Comparison of ENCODE assay signal across 22 cellular contexts in the genomic region with DNA sequence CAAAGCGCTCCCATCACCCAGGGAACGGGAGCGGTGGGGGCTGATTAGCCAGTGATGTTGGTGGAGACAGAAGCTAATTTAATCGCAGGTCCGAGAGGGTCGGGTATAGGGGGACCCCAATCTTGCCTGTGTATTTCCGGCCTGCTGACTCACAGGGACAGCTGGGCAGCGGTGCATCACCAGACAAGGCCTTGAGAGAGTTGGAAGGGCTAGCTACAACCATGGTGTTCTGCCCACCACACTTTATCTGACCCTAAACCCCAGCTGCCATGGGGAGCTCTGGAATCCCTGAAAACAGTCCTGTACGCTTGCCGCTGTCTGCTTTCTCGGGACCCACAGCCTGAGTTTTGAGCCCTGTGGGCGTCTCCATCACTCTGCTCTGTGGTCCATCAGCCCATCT.
DNase-seq lines count a peak whose midpoint lies in the region; ATAC-seq and TF ChIP-seq lines count a peak whose summit lies in the region.
"Had no signal": no experiment of that assay in that cellular context is flagged by ENCODE, and none has a peak within 500 bp of the region (broad histone marks: within the 10 kb centered on the region; RNA-seq: fewer than 3 reads in every experiment).

No MANE protein-coding gene starts in this region.

- peak overlapping the region in 1 of 11 experiments; percentile 8; a peak in 1 of 22 replicates for H3K27ac ChIP-seq in BLaER1 treated with 17β-estradiol and CSF1 and Interleukin-3, amounts not matched to agents 10 nM and 100 nM
- H3K27ac ChIP-seq in PC-9 = no peak overlapping the region
- H3K27ac ChIP-seq in trophoblast cell (ENCODE audit: low read depth, low read length) = no peak overlapping the region
- H3K27ac ChIP-seq: Peyer's patch, SJSA1 had no signal

- H4K91ac ChIP-seq in trophoblast cell (ENCODE audit: low read depth, low read length) = peak overlapping the region; percentile 93

- peak overlapping the region; percentile 27 for H3K4ac ChIP-seq in trophoblast cell (ENCODE audit: low read depth, low read length)

- peaks cover 0 to 51% (median 6%) of the 10 kb centered on the region in 11 experiments; a peak in 6 of 22 replicates for H4K20me1 ChIP-seq in BLaER1 treated with 17β-estradiol and CSF1 and Interleukin-3, amounts not matched to agents 10 nM and 100 nM
- H4K20me1 ChIP-seq in PC-9 (ENCODE audit: insufficient read depth) = no peaks in the 10 kb centered on the region

- no CpG with 5 or more reads among the region's 12 CpGs for WGBS in trophoblast cell (ENCODE audit: extremely low coverage, insufficient coverage, insufficient read length)

- no peak overlapping the region for H2AFZ ChIP-seq in PC-9
- H2AFZ ChIP-seq in trophoblast cell (ENCODE audit: insufficient read depth, low read length, poor library complexity) = no peak overlapping the region

- H3K79me2 ChIP-seq in PC-9 (ENCODE audit: low read depth) = no peaks in the 10 kb centered on the region
- peaks cover 6% of the 10 kb centered on the region for H3K79me2 ChIP-seq in trophoblast cell (ENCODE audit: control insufficient read depth, insufficient read depth, low read length, poor library complexity)

- H3K27me3 ChIP-seq in BLaER1 treated with 17β-estradiol and CSF1 and Interleukin-3, amounts not matched to agents 10 nM and 100 nM = peaks cover 0 to 21% (median 4%) of the 10 kb centered on the region in 11 experiments; a peak in 8 of 22 replicates
- H3K27me3 ChIP-seq in PC-9 (ENCODE audit: insufficient read depth, low read depth) (no peaks in the 10 kb centered on the region), trophoblast cell (ENCODE audit: insufficient read depth, low read length) (no peaks in the 10 kb centered on the region)
- H3K27me3 ChIP-seq: Peyer's patch, SJSA1 had no signal

- H3K9ac ChIP-seq in BLaER1 treated with 17β-estradiol and CSF1 and Interleukin-3, amounts not matched to agents 10 nM and 100 nM = peak overlapping the region in 2 of 11 experiments; percentile 24 to 28; a peak in 1 of 22 replicates
- H3K9ac ChIP-seq in trophoblast cell (ENCODE audit: low read length) = no peak overlapping the region

- CTCF ChIA-PET in PC-9 (lab: Charles Lee) = no interaction called here

- H3K4me1 ChIP-seq in BLaER1 treated with 17β-estradiol and CSF1 and Interleukin-3, amounts not matched to agents 10 nM and 100 nM = peaks cover 24 to 81% (median 64%) of the 10 kb centered on the region in 10 experiments
- H3K4me1 ChIP-seq in PC-9 (replicated peaks; ENCODE audit: insufficient read depth) (peaks cover 44% of the 10 kb centered on the region), trophoblast cell (ENCODE audit: control insufficient read depth in 1 of 2, insufficient read depth in 2 of 2, low read length in 2 of 2) (peaks cover 31 to 33% of the 10 kb centered on the region in 2 experiments)

- H3K9me3 Mint-ChIP-seq in activated T-cell treated with anti-CD3 and anti-CD28 coated beads, Interleukin-2, amount 50 U/mL, for 72 hours = no peaks in the 10 kb centered on the region
- H3K9me3 Mint-ChIP-seq: CD14-positive monocyte had no signal

- no peaks in the 10 kb centered on the region for H3K4me1 Mint-ChIP-seq in activated T-cell treated with anti-CD3 and anti-CD28 coated beads, Interleukin-2, amount 50 U/mL, for 72 hours (ENCODE audit: low read depth)
- H3K4me1 Mint-ChIP-seq: CD14-positive monocyte had no signal

- no TSS peak for BruUV-seq in PC-9 (replicated peaks; lab: Mats Ljungman, UMichigan)

- H4K8ac ChIP-seq in trophoblast cell (ENCODE audit: low read depth, low read length) = peak overlapping the region; percentile 55

- H2BK5ac ChIP-seq in trophoblast cell (ENCODE audit: low read depth, low read length, poor library complexity) = peak overlapping the region; percentile 23

- no peak for TF ChIP-seq CTCF in PC-9 (conservative IDR thresholded peaks at IDR 0.05)

- no peak overlapping the region for H3K4me3 ChIP-seq in BLaER1 treated with 17β-estradiol and CSF1 and Interleukin-3, amounts not matched to agents 10 nM and 100 nM
- H3K4me3 ChIP-seq in PC-9 = no peak overlapping the region
- H3K4me3 ChIP-seq in trophoblast cell (ENCODE audit: low read depth, low read length) = no peak overlapping the region
- H3K4me3 ChIP-seq: K562, Peyer's patch, SJSA1 had no signal

- no peak for DNase-seq in PC-9
- peak; percentile 82 for DNase-seq in left kidney (ENCODE audit: low read depth, low spot score)
- DNase-seq in trophoblast cell = no peak
- no peak for DNase-seq in stimulated activated CD8-positive, alpha-beta memory T cell treated with anti-CD3 and anti-CD28 coated beads, Interleukin-4, amount 100 ng/mL, for 48 hours
- no peak for DNase-seq in posterior cingulate gyrus
- no peak for DNase-seq in NCI-H1105 (lab: John Stamatoyannopoulos, UW)
- no peak for DNase-seq in activated T-cell treated with anti-CD3 and anti-CD28 coated beads, Interleukin-2, amount 50 U/mL, for 72 hours
- DNase-seq: ACHN, AML-193, DMS53, GDM1, MM.1S, NCI-H1092, NCI-H146, NCI-H2029 treated with DMSO at 0.1 percent for 48 hours, NCI-H226, NCI-H748 treated with DMSO at 0.1 percent for 48 hours, Peyer's patch had no signal

- no peaks in the 10 kb centered on the region for H3K36me3 Mint-ChIP-seq in activated T-cell treated with anti-CD3 and anti-CD28 coated beads, Interleukin-2, amount 50 U/mL, for 72 hours (ENCODE audit: insufficient read depth in 2 of 2)
- H3K36me3 Mint-ChIP-seq: CD14-positive monocyte had no signal

- intact Hi-C loops in PC-9 (cut with micrococcal nuclease; ENCODE audit: unreplicated experiment) (no loop called here), posterior cingulate gyrus (cut with DNase I) (no loop called here)

- no peaks in the 10 kb centered on the region for H3K9me2 ChIP-seq in PC-9 (ENCODE audit: insufficient read depth)

- H3K9me3 ChIP-seq in BLaER1 treated with 17β-estradiol and CSF1 and Interleukin-3, amounts not matched to agents 10 nM and 100 nM (replicated peaks in 1 of 11) = no peaks in the 10 kb centered on the region
- H3K9me3 ChIP-seq in PC-9 (ENCODE audit: insufficient read depth, low read depth) (no peaks in the 10 kb centered on the region), trophoblast cell (ENCODE audit: insufficient read depth, low read depth, low read length) (no peaks in the 10 kb centered on the region)
- H3K9me3 ChIP-seq: Peyer's patch, SJSA1 had no signal

- H3K27ac Mint-ChIP-seq in activated T-cell treated with anti-CD3 and anti-CD28 coated beads, Interleukin-2, amount 50 U/mL, for 72 hours = no peak overlapping the region
- H3K27ac Mint-ChIP-seq: CD14-positive monocyte had no signal

- H2BK12ac ChIP-seq in trophoblast cell (ENCODE audit: low read length) = peak overlapping the region; percentile 8

- peak overlapping the region; percentile 69 for H3K14ac ChIP-seq in trophoblast cell (ENCODE audit: low read length)

- no peak overlapping the region for H4K12ac ChIP-seq in trophoblast cell (ENCODE audit: low read depth, low read length)

- H3K18ac ChIP-seq in trophoblast cell (ENCODE audit: low read length) = peak overlapping the region; percentile 5

- POLR2A ChIA-PET in PC-9 (lab: Charles Lee; ENCODE audit: unreplicated experiment) = no interaction called here

- no peak overlapping the region for H3K23ac ChIP-seq in trophoblast cell (ENCODE audit: low read length)

- no peaks in the 10 kb centered on the region for H3K27me3 Mint-ChIP-seq in activated T-cell treated with anti-CD3 and anti-CD28 coated beads, Interleukin-2, amount 50 U/mL, for 72 hours (ENCODE audit: low read depth)

- H3K4me2 ChIP-seq in BLaER1 treated with 17β-estradiol and CSF1 and Interleukin-3, amounts not matched to agents 10 nM and 100 nM = peak overlapping the region in 10 of 11 experiments; percentile 19 to 88 (median 80); a peak in 20 of 22 replicates
- H3K4me2 ChIP-seq in PC-9 (0 out of 2 replicates have a peak overlapping the region, but pooled peaks have one; percentile 82), trophoblast cell (ENCODE audit: low read length) (no peak overlapping the region)

- peaks cover 40% of the 10 kb centered on the region for H3F3A ChIP-seq in PC-9 (ENCODE audit: insufficient read depth, low read depth)

- H3K79me1 ChIP-seq in trophoblast cell (ENCODE audit: low read length) = peaks cover 34% of the 10 kb centered on the region

- no peaks in the 10 kb centered on the region for H3K36me3 ChIP-seq in BLaER1 treated with 17β-estradiol and CSF1 and Interleukin-3, amounts not matched to agents 10 nM and 100 nM
- no peaks in the 10 kb centered on the region for H3K36me3 ChIP-seq in PC-9 (ENCODE audit: low read depth)
- no peaks in the 10 kb centered on the region for H3K36me3 ChIP-seq in trophoblast cell (ENCODE audit: control insufficient read depth in 1 of 2, insufficient read depth in 2 of 2, low read length in 2 of 2)
- H3K36me3 ChIP-seq: Peyer's patch, SJSA1 had no signal

- peak overlapping the region; percentile 46 for H2BK120ac ChIP-seq in trophoblast cell (ENCODE audit: insufficient read depth, low read length, poor library complexity)

- no peak for ATAC-seq in activated T-cell treated with anti-CD3 and anti-CD28 coated beads, Interleukin-2, amount 50 U/mL, for 72 hours (replicated peaks in 1 of 2)
- ATAC-seq: K562 had no signal

- peak overlapping the region; percentile 67 for H2AK5ac ChIP-seq in trophoblast cell (ENCODE audit: low read length)

- H3K4me3 Mint-ChIP-seq in activated T-cell treated with anti-CD3 and anti-CD28 coated beads, Interleukin-2, amount 50 U/mL, for 72 hours = no peak overlapping the region
- H3K4me3 Mint-ChIP-seq: CD14-positive monocyte had no signal
